9 cellular contexts compared by ENCODE assay signal in genomic region chr11:90288207-90288821, GRCh38.
A peak's percentile ranks its signal among the peaks of the same experiment; 100 is the strongest.
DNase-seq lines count a peak whose midpoint lies in the region; ATAC-seq, FAIRE-seq and TF ChIP-seq lines count a peak whose summit lies in the region.
"Had no signal": no experiment of that assay in that cellular context is flagged by ENCODE, and none has a peak within 500 bp of the region (broad histone marks: within the 10 kb centered on the region; RNA-seq: fewer than 3 reads in every experiment).

No MANE protein-coding gene starts in this region.

- no peak overlapping the region for H3K4me3 ChIP-seq in fibroblast of villous mesenchyme (ENCODE audit: low read depth, low read length)

- peak; percentile 48 for TF ChIP-seq CTCF in fibroblast of villous mesenchyme (IDR thresholded peaks at IDR 0.05; ENCODE audit: insufficient read depth, low read depth, low read length)

- peak; percentile 46 for DNase-seq in GM03348 (ENCODE audit: low spot score)
- peak; percentile 35 for DNase-seq in HPDE6-E6E7 (ENCODE audit: extremely low spot score)
- peak; percentile 15 for DNase-seq in RPMI7951 (ENCODE audit: low read depth)
- peak; percentile 8 for DNase-seq in fibroblast of villous mesenchyme (ENCODE audit: low read depth)
- DNase-seq in urothelium cell line (ENCODE audit: low spot score) = peak; percentile 31
- DNase-seq in activated T-cell treated with anti-CD3 and anti-CD28 coated beads for 4 hours = no peak

- FAIRE-seq in urothelium cell line (lab: Jason Lieb, UNC) = no peak

- no peak for ATAC-seq in GM21825 (IDR thresholded peaks at IDR 0.05; ENCODE audit: unreplicated experiment)
- no peak for ATAC-seq in HG03039 (IDR thresholded peaks at IDR 0.05; ENCODE audit: unreplicated experiment)
- ATAC-seq: naive thymus-derived CD4-positive, alpha-beta T cell had no signal
